Comparison of ENCODE assay signal across 8 cellular contexts in genomic region chr1:77888071-77888428, GRCh38. TPM values are rescaled to one million over a fixed set of nuclear protein-coding genes. Genes with fewer than 3 reads are reported as not detected.
DNase-seq lines count a peak whose midpoint lies in the region; ATAC-seq and TF ChIP-seq lines count a peak whose summit lies in the region.

No MANE protein-coding gene starts in this region.

- DNase-seq in CD4-positive, CD25-positive, alpha-beta regulatory T cell, result no peak
- DNase-seq in kidney epithelial cell (ENCODE audit: low read depth) (no peak), NCI-H1930 (lab: John Stamatoyannopoulos, UW) (no peak)
- DNase-seq in stimulated activated naive CD8-positive, alpha-beta T cell treated with anti-CD3 and anti-CD28 coated beads, Interleukin-15, amount 100 ng/mL, for 72 hours, result no peak

- ATAC-seq in CD4-positive, CD25-positive, alpha-beta regulatory T cell (ENCODE audit: low read depth in 2 of 2), result no peak
- ATAC-seq in HG03460 (IDR thresholded peaks at IDR 0.05; ENCODE audit: unreplicated experiment) (peak; percentile 10), GM21381 (IDR thresholded peaks at IDR 0.05; ENCODE audit: unreplicated experiment) (no peak), HG02588 (IDR thresholded peaks at IDR 0.05; ENCODE audit: unreplicated experiment) (no peak)
- ATAC-seq in stimulated activated naive CD8-positive, alpha-beta T cell treated with anti-CD3 and anti-CD28 coated beads, Interleukin-15, amount 100 ng/mL, for 72 hours, result no peak

- TF ChIP-seq CTCF in brain (conservative IDR thresholded peaks at IDR 0.05) (no peak), kidney epithelial cell (IDR thresholded peaks at IDR 0.05; ENCODE audit: insufficient read depth, low read length, poor library complexity, severe bottlenecking) (peak; percentile 16)

- H3K27me3 Mint-ChIP-seq in CD4-positive, CD25-positive, alpha-beta regulatory T cell, result peaks cover 18% of the 10 kb centered on the region
- peaks cover 8% of the 10 kb centered on the region for H3K27me3 Mint-ChIP-seq in brain
- peaks cover 33% of the 10 kb centered on the region for H3K27me3 Mint-ChIP-seq in stimulated activated naive CD8-positive, alpha-beta T cell treated with anti-CD3 and anti-CD28 coated beads, Interleukin-15, amount 100 ng/mL, for 72 hours

- peaks cover 4% of the 10 kb centered on the region for H3K27me3 ChIP-seq in CD4-positive, CD25-positive, alpha-beta regulatory T cell (ENCODE audit: control insufficient read depth, insufficient read depth, low read length)
- H3K27me3 ChIP-seq in kidney epithelial cell (ENCODE audit: control insufficient read depth, insufficient read depth, low read length), result no peaks in the 10 kb centered on the region

- H3K27ac Mint-ChIP-seq in CD4-positive, CD25-positive, alpha-beta regulatory T cell, result no peak overlapping the region
- peak overlapping the region in 4 of 5 experiments; percentile 45 to 95 (median 94) for H3K27ac Mint-ChIP-seq in brain
- peak overlapping the region in 1 of 2 donors; percentile 22 for H3K27ac Mint-ChIP-seq in stimulated activated naive CD8-positive, alpha-beta T cell treated with anti-CD3 and anti-CD28 coated beads, Interleukin-15, amount 100 ng/mL, for 72 hours

- H3K4me3 Mint-ChIP-seq in CD4-positive, CD25-positive, alpha-beta regulatory T cell, result peak overlapping the region in 3 of 4 donors; percentile 62 to 81 (median 73)
- peak overlapping the region; percentile 87 to 91 (median 88) for H3K4me3 Mint-ChIP-seq in brain
- peak overlapping the region; percentile 81 to 84 for H3K4me3 Mint-ChIP-seq in stimulated activated naive CD8-positive, alpha-beta T cell treated with anti-CD3 and anti-CD28 coated beads, Interleukin-15, amount 100 ng/mL, for 72 hours

- no peaks in the 10 kb centered on the region for H3K9me3 ChIP-seq in CD4-positive, CD25-positive, alpha-beta regulatory T cell (ENCODE audit: control insufficient read depth in 2 of 2, low read length in 2 of 2)

- no peak overlapping the region for H3K4me3 ChIP-seq in CD4-positive, CD25-positive, alpha-beta regulatory T cell (ENCODE audit: low read depth, low read length)
- H3K4me3 ChIP-seq in kidney epithelial cell (ENCODE audit: low read depth, low read length), result peak overlapping the region; percentile 94

- peaks cover 14% of the 10 kb centered on the region for H3K4me1 ChIP-seq in CD4-positive, CD25-positive, alpha-beta regulatory T cell (ENCODE audit: control insufficient read depth, insufficient read depth, low read length, poor library complexity, severe bottlenecking)

- H3K27ac ChIP-seq in CD4-positive, CD25-positive, alpha-beta regulatory T cell (ENCODE audit: insufficient read depth, low read length, poor library complexity, severe bottlenecking), result no peak overlapping the region

- peaks cover 21% of the 10 kb centered on the region for H3K36me3 Mint-ChIP-seq in CD4-positive, CD25-positive, alpha-beta regulatory T cell
- peaks cover 6% of the 10 kb centered on the region for H3K36me3 Mint-ChIP-seq in brain

- H3K9me3 Mint-ChIP-seq in CD4-positive, CD25-positive, alpha-beta regulatory T cell, result peaks cover 0 to 2% (median 0%) of the 10 kb centered on the region in 7 donors
- H3K9me3 Mint-ChIP-seq in brain, result peaks cover 0 to 3% (median 0%) of the 10 kb centered on the region in 5 experiments
- no peaks in the 10 kb centered on the region for H3K9me3 Mint-ChIP-seq in stimulated activated naive CD8-positive, alpha-beta T cell treated with anti-CD3 and anti-CD28 coated beads, Interleukin-15, amount 100 ng/mL, for 72 hours

- peaks cover 0 to 17% (median 5%) of the 10 kb centered on the region in 4 donors for H3K4me1 Mint-ChIP-seq in CD4-positive, CD25-positive, alpha-beta regulatory T cell
- H3K4me1 Mint-ChIP-seq in brain, result peaks cover 20% of the 10 kb centered on the region
- peaks cover 10% of the 10 kb centered on the region for H3K4me1 Mint-ChIP-seq in stimulated activated naive CD8-positive, alpha-beta T cell treated with anti-CD3 and anti-CD28 coated beads, Interleukin-15, amount 100 ng/mL, for 72 hours

- no peaks in the 10 kb centered on the region for H3K36me3 ChIP-seq in CD4-positive, CD25-positive, alpha-beta regulatory T cell (ENCODE audit: control insufficient read depth, insufficient read depth, low read length)
- no peaks in the 10 kb centered on the region for H3K36me3 ChIP-seq in kidney epithelial cell (ENCODE audit: control insufficient read depth, insufficient read depth, low read length)

RNA-seq across cellular contexts. Expression of gene NEXN, which starts 0.4 kb away (rescaled TPM):
- total RNA-seq in CD4-positive, CD25-positive, alpha-beta regulatory T cell, result 1.1 TPM
- under 1 TPM in 3 of 4 donors, not detected in 1; 0.17 to 0.47 (median 0.17) TPM for polyA plus RNA-seq in CD4-positive, CD25-positive, alpha-beta regulatory T cell
- 0.39 TPM for polyA plus RNA-seq in brain (ENCODE audit: insufficient read depth, low read depth, low replicate concordance)
- 4.6 and 6.6 TPM in 2 replicates for total RNA-seq in kidney epithelial cell

Comparison
In these comparisons a context has a peak if more than half of its experiments do, and no peak if none do; other contexts are left out.
1. H3K27ac Mint-ChIP-seq: peak in brain (4 of 5); none in CD4-positive, CD25-positive, alpha-beta regulatory T cell (0 of 3).
2. Peak in every context shown above with its lines, with median percentiles within 50 percentile points of each other: H3K4me3 Mint-ChIP-seq.